Comparison of ENCODE assay signal across 21 cellular contexts in the genomic region with DNA sequence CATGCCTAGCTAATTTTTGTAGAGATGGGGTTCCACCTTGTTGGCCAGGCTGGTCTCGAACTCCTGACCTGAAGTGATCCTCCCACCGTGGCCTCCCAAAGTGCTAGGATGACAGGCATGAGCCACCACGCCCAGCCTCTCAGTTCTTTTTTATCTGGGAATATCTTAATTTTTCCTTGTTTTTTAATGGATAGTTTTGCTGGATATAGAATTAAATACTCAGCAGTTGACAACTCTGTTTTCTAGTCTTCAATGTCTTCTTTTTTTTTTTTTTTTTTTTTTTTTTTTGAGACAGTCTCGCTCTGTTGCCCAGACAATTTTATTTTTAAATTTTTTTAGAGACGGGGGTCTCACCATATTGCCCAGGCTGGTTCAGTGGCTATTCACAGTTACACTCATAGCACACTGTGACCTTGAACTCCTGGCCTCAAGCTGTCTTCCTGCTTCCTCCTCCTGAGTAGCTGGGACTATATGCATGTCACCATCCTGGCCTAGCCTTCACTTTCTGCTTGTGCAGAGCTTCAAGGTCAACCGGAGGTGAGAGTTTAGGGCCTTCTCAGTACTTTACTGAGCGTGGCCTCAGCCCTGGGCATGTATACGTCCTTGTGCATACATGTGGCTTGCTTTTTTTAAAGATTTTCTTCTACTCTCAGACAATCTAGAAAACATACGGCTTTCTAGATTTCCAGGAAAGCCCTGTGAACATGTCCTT.
"Had no signal": no experiment of that assay in that cellular context is flagged by ENCODE, and none has a peak within 500 bp of the region (broad histone marks: within the 10 kb centered on the region; RNA-seq: fewer than 3 reads in every experiment).

No MANE protein-coding gene starts in this region.

- DNase-seq: activated CD8-positive, alpha-beta memory T cell treated with anti-CD3 and anti-CD28 coated beads for 24 hours; activated CD8-positive, alpha-beta memory T cell treated with anti-CD3 and anti-CD28 coated beads, Interleukin-2, amount 50 U/mL, for 48 hours; activated gamma-delta T cell treated with Interleukin-2 at 50 U/mL for 16 hours; body of pancreas; caudate nucleus; endodermal cell; foreskin keratinocyte; glutamatergic neuron; hypothalamus; left lung; midbrain; stimulated activated CD4-positive, alpha-beta T cell treated with anti-CD3 and anti-CD28 coated beads, Interleukin-2, amount 100 ng/mL, for 24 hours; stimulated activated naive CD4-positive, alpha-beta T cell treated with Interleukin-2 at 50 U/mL for 16 hours; substantia nigra; T-helper 1 cell; T1000; tibial artery had no signal

- H3K4me3 ChIP-seq: body of pancreas, left lung, neural progenitor cell, tibial artery had no signal

- H3K4me3 Mint-ChIP-seq: endodermal cell, neural progenitor cell had no signal

- H3K27ac Mint-ChIP-seq: activated naive CD4-positive, alpha-beta T cell treated with anti-CD3 and anti-CD28 coated beads, Interleukin-2, amount 50 U/mL, for 72 hours; endodermal cell; neural progenitor cell had no signal

- H3K27ac ChIP-seq: body of pancreas, foreskin keratinocyte, left lung, neural progenitor cell, tibial artery had no signal

- ATAC-seq: activated CD4-positive, CD25-positive, alpha-beta regulatory T cell treated with anti-CD3 and anti-CD28 coated beads, Interleukin-2, amount 50 U/mL, for 24 hours; activated naive CD4-positive, alpha-beta T cell treated with anti-CD3 and anti-CD28 coated beads, Interleukin-2, amount 50 U/mL, for 72 hours; body of pancreas; foreskin keratinocyte; left lung had no signal

- H3K9ac ChIP-seq: neural progenitor cell had no signal

- H3K27me3 ChIP-seq: body of pancreas, foreskin keratinocyte, left lung, neural progenitor cell, tibial artery had no signal

- H3K4me1 ChIP-seq: body of pancreas, foreskin keratinocyte, tibial artery had no signal

- H3K36me3 ChIP-seq: left lung, neural progenitor cell had no signal

- H3K9me3 ChIP-seq: body of pancreas had no signal

- H3K27me3 Mint-ChIP-seq: progenitor cell of endocrine pancreas had no signal

- H3K4me1 Mint-ChIP-seq: neural progenitor cell had no signal
